In the genomic region with DNA sequence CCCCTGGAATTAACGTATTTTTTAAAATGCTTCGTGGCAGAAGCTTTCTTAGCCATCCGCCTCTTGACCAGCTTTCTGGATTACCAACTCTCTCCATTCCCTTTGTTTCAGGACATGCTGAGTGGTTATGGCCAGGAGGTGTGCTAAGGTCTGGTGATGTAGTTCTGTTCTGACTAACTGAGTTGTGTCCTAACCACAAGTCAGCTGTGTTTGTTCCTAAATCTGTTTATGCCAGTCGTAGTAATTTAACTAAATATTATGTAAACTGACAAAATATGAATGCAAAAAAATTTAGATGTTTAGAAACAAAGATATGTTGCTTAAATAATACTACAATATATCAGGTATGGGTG, we compare ENCODE assay signal across 16 cellular contexts.
A peak's percentile ranks its signal among the peaks of the same experiment; 100 is the strongest.
DNase-seq lines count a peak whose midpoint lies in the region; ATAC-seq and TF ChIP-seq lines count a peak whose summit lies in the region.
"Had no signal": no experiment of that assay in that cellular context is flagged by ENCODE, and none has a peak within 500 bp of the region (broad histone marks: within the 10 kb centered on the region; RNA-seq: fewer than 3 reads in every experiment).

No MANE protein-coding gene starts in this region.

- no peaks in the 10 kb centered on the region for H3K27me3 ChIP-seq in right lobe of liver
- H3K27me3 ChIP-seq: BLaER1, cardiac muscle cell, esophagus squamous epithelium, sigmoid colon, tibial nerve had no signal

- no peak overlapping the region for H3K4me3 ChIP-seq in right lobe of liver
- H3K4me3 ChIP-seq: BLaER1, cardiac muscle cell, esophagus squamous epithelium, sigmoid colon, tibial nerve had no signal

- H3K36me3 ChIP-seq in right lobe of liver = no peaks in the 10 kb centered on the region
- H3K36me3 ChIP-seq: cardiac muscle cell, sigmoid colon, tibial nerve had no signal

- TF ChIP-seq CTCF in GM13977 (IDR thresholded peaks at IDR 0.05; ENCODE audit: extremely low read depth, insufficient read depth, missing control alignments) = no peak
- TF ChIP-seq CTCF in right lobe of liver (IDR thresholded peaks at IDR 0.05) = no peak

- no peak overlapping the region for H3K27ac ChIP-seq in right lobe of liver
- H3K27ac ChIP-seq: BLaER1, cardiac muscle cell, sigmoid colon, tibial nerve had no signal

- TF ChIP-seq POLR2A in right lobe of liver (IDR thresholded peaks at IDR 0.05) = no peak

- peak; percentile 30 for DNase-seq in GM13977 (ENCODE audit: low spot score)
- peak; percentile 78 for DNase-seq in LHCN-M2 (ENCODE audit: low read depth)
- no peak for DNase-seq in right lobe of liver
- no peak for DNase-seq in activated CD4-positive, alpha-beta T cell treated with anti-CD3 and anti-CD28 coated beads, Interleukin-2, amount 50 U/mL, for 48 hours
- DNase-seq in NCI-H526 (lab: John Stamatoyannopoulos, UW) = no peak
- no peak for DNase-seq in sciatic nerve (ENCODE audit: low spot score)
- DNase-seq: esophagus squamous epithelium, naive B cell, NCI-H226, SHP77 treated with DMSO at 0.1 percent for 48 hours, sigmoid colon had no signal

- in situ Hi-C loops in GM13977 (cut with MboI; ENCODE audit: low pct_unique_long_range_greater_than_20kb, low sequenced_read_pairs, unreplicated experiment) = no loop called here

- ATAC-seq in GM21723 (IDR thresholded peaks at IDR 0.05; ENCODE audit: unreplicated experiment) (peak; percentile 81), right lobe of liver (peak in 3 of 4 donors; percentile 31 to 61 (median 33)), HG02571 (IDR thresholded peaks at IDR 0.05; ENCODE audit: unreplicated experiment) (no peak), sciatic nerve (no peak)

- peaks cover 0 to 10% (median 0%) of the 10 kb centered on the region in 4 donors for H3K4me1 ChIP-seq in right lobe of liver
- H3K4me1 ChIP-seq: BLaER1, tibial nerve had no signal

- intact Hi-C loops in right lobe of liver (cut with DNase I) = no loop called here
- intact Hi-C loops in sciatic nerve (cut with DNase I) = no loop called here

- WGBS in right lobe of liver (ENCODE audit: insufficient coverage, low coverage, low lambda C conversion rate, missing lambda C conversion rate) = 66% methylated on average over 2 of the region's 4 CpGs

- H3K9me3 ChIP-seq in right lobe of liver = no peaks in the 10 kb centered on the region
- H3K9me3 ChIP-seq: esophagus squamous epithelium, sigmoid colon, tibial nerve had no signal

Comparison
In these comparisons a context has a peak if more than half of its experiments do, and no peak if none do; other contexts are left out.
1. DNase-seq: peak in GM13977 (single experiment) and LHCN-M2 (single experiment); none in right lobe of liver (0 of 3), activated CD4-positive, alpha-beta T cell treated with anti-CD3 and anti-CD28 coated beads, Interleukin-2, amount 50 U/mL, for 48 hours (0 of 2), NCI-H526 (0 of 2) and sciatic nerve (single experiment).
2. ATAC-seq: peak in GM21723 (single experiment) and right lobe of liver (3 of 4); none in HG02571 (single experiment) and sciatic nerve (single experiment).